ENCODE assay signal across 9 cellular contexts in genomic region chr5:119288364-119289047, GRCh38.
DNase-seq lines count a peak whose midpoint lies in the region; ATAC-seq and TF ChIP-seq lines count a peak whose summit lies in the region.
"Had no signal": no experiment of that assay in that cellular context is flagged by ENCODE, and none has a peak within 500 bp of the region (broad histone marks: within the 10 kb centered on the region; RNA-seq: fewer than 3 reads in every experiment).

No MANE protein-coding gene starts in this region.

- no peaks in the 10 kb centered on the region for H3K27me3 ChIP-seq in body of pancreas
- H3K27me3 ChIP-seq in osteoblast (ENCODE audit: insufficient read depth, low read length), result no peaks in the 10 kb centered on the region

- no peak overlapping the region for H3K4me3 ChIP-seq in body of pancreas
- no peak overlapping the region for H3K4me3 ChIP-seq in osteoblast (ENCODE audit: insufficient read depth, low read length)

- H3K9me3 ChIP-seq in body of pancreas (no peaks in the 10 kb centered on the region), osteoblast (ENCODE audit: low read depth, low read length) (no peaks in the 10 kb centered on the region)

- H3K36me3 ChIP-seq in body of pancreas (replicated peaks in 1 of 2; ENCODE audit: insufficient read depth in 1 of 2, low read depth in 2 of 2), result no peaks in the 10 kb centered on the region
- H3K36me3 ChIP-seq in osteoblast (ENCODE audit: insufficient read depth, low read length), result no peaks in the 10 kb centered on the region

- peak; percentile 73 for DNase-seq in EL
- peak; percentile 62 for DNase-seq in NCI-H226
- DNase-seq in body of pancreas, result no peak
- no peak for DNase-seq in osteoblast (ENCODE audit: insufficient read length, low spot score, missing footprints)
- DNase-seq: NCI-H748 treated with DMSO at 0.1 percent for 48 hours had no signal

- peak overlapping the region; percentile 71 for H3K4me2 ChIP-seq in osteoblast (ENCODE audit: insufficient read depth, low read length)

- H3K27ac ChIP-seq in body of pancreas (peak overlapping the region in 3 of 4 donors; percentile 60 to 74 (median 72)), osteoblast (ENCODE audit: low read depth, low read length) (peak overlapping the region; percentile 40)

- no peak for ATAC-seq in body of pancreas
- no peak for ATAC-seq in HG02970 (IDR thresholded peaks at IDR 0.05; ENCODE audit: low FRiP score, unreplicated experiment)
- ATAC-seq in HG03135 (IDR thresholded peaks at IDR 0.05; ENCODE audit: unreplicated experiment), result no peak
- no peak for ATAC-seq in HG02678 (IDR thresholded peaks at IDR 0.05; ENCODE audit: unreplicated experiment)
- ATAC-seq: WTC11 had no signal

- H3K79me2 ChIP-seq in osteoblast (ENCODE audit: insufficient read depth, low read length), result peaks cover 7% of the 10 kb centered on the region

- no peak for TF ChIP-seq POLR2A in body of pancreas (IDR thresholded peaks at IDR 0.05)

- TF ChIP-seq CTCF in body of pancreas (IDR thresholded peaks at IDR 0.05), result no peak
- no peak for TF ChIP-seq CTCF in osteoblast (IDR thresholded peaks at IDR 0.05; ENCODE audit: extremely low read depth, low read depth, low read length)

- H4K20me1 ChIP-seq in osteoblast (ENCODE audit: insufficient read depth, low read length), result no peaks in the 10 kb centered on the region

- no peak overlapping the region for H2AFZ ChIP-seq in osteoblast (ENCODE audit: low read length)

- 25 to 38% methylated on average over 2 of the region's 2 CpGs for WGBS in body of pancreas, 2 donors

- intact Hi-C loops in body of pancreas (cut with DNase I), result no loop called here

- H3K4me1 ChIP-seq in body of pancreas, result peaks cover 71% of the 10 kb centered on the region
- H3K4me1 ChIP-seq in osteoblast (ENCODE audit: insufficient read depth, low read length), result peaks cover 23% of the 10 kb centered on the region

Comparison
In these comparisons a context has a peak if more than half of its experiments do, and no peak if none do; other contexts are left out.
1. DNase-seq: peak in EL (single experiment) and NCI-H226 (single experiment); none in body of pancreas (0 of 4) and osteoblast (single experiment).